In the genomic region with DNA sequence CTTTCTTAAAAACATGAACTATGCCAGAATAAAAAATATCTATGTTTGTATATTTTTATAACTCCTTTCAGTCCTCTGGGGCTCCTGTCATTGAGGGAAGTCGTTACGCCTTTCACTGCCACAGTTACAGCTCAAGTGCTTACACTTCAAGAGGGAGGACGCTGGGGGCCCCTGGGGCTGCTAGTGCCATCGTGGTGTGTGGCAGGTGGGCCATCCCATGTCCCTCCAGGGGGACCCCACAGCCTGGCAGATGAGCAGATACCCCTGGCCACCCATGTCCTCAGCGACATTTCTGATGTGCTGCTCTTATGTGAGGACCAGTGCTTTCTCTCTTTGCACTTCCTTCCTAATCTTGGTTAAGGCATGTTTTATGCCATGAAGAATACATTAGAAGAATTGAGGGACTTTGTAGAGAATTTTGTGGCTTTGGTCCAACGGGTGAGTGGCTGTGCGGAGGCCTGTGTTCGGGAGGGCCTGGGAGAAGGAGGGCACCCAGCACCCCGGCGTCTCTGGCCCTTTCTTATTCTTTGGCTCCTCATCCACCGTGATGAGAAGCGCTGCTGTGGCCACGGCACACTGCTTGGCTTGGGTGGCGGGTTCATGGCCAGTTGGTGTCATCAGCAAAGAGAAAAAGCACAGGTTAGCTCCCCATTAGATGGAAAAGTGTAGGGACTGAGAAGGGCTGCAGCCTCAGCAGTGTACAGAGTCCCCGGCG, we compare ENCODE assay signal across 1 cellular context.
TF ChIP-seq lines count a peak whose summit lies in the region.

No MANE protein-coding gene starts in this region.

TF ChIP-seq in GM23338, 12 proteins besides CTCF, POLR2A, EP300 and RAD21:
- TF ChIP-seq ZNF114 (CRISPR knock-in tag; IDR thresholded peaks at IDR 0.05) (no peak), STAT1 (IDR thresholded peaks at IDR 0.05; ENCODE audit: unreplicated experiment) (no peak), CREB1 (CRISPR knock-in tag; IDR thresholded peaks at IDR 0.05; ENCODE audit: low read depth) (no peak), ZNF331 (CRISPR knock-in tag; IDR thresholded peaks at IDR 0.05; ENCODE audit: low read depth) (no peak), POLR2AphosphoS5 (IDR thresholded peaks at IDR 0.05; ENCODE audit: low read depth) (no peak), EZH2phosphoT487 (IDR thresholded peaks at IDR 0.05; ENCODE audit: unreplicated experiment) (no peak), JUNB (IDR thresholded peaks at IDR 0.05; ENCODE audit: unreplicated experiment) (no peak), EZH2 (IDR thresholded peaks at IDR 0.05; ENCODE audit: low read depth, unreplicated experiment) (no peak), NANOG (IDR thresholded peaks at IDR 0.05; ENCODE audit: borderline replicate concordance) (no peak)
- TF ChIP-seq, protein P1, sequence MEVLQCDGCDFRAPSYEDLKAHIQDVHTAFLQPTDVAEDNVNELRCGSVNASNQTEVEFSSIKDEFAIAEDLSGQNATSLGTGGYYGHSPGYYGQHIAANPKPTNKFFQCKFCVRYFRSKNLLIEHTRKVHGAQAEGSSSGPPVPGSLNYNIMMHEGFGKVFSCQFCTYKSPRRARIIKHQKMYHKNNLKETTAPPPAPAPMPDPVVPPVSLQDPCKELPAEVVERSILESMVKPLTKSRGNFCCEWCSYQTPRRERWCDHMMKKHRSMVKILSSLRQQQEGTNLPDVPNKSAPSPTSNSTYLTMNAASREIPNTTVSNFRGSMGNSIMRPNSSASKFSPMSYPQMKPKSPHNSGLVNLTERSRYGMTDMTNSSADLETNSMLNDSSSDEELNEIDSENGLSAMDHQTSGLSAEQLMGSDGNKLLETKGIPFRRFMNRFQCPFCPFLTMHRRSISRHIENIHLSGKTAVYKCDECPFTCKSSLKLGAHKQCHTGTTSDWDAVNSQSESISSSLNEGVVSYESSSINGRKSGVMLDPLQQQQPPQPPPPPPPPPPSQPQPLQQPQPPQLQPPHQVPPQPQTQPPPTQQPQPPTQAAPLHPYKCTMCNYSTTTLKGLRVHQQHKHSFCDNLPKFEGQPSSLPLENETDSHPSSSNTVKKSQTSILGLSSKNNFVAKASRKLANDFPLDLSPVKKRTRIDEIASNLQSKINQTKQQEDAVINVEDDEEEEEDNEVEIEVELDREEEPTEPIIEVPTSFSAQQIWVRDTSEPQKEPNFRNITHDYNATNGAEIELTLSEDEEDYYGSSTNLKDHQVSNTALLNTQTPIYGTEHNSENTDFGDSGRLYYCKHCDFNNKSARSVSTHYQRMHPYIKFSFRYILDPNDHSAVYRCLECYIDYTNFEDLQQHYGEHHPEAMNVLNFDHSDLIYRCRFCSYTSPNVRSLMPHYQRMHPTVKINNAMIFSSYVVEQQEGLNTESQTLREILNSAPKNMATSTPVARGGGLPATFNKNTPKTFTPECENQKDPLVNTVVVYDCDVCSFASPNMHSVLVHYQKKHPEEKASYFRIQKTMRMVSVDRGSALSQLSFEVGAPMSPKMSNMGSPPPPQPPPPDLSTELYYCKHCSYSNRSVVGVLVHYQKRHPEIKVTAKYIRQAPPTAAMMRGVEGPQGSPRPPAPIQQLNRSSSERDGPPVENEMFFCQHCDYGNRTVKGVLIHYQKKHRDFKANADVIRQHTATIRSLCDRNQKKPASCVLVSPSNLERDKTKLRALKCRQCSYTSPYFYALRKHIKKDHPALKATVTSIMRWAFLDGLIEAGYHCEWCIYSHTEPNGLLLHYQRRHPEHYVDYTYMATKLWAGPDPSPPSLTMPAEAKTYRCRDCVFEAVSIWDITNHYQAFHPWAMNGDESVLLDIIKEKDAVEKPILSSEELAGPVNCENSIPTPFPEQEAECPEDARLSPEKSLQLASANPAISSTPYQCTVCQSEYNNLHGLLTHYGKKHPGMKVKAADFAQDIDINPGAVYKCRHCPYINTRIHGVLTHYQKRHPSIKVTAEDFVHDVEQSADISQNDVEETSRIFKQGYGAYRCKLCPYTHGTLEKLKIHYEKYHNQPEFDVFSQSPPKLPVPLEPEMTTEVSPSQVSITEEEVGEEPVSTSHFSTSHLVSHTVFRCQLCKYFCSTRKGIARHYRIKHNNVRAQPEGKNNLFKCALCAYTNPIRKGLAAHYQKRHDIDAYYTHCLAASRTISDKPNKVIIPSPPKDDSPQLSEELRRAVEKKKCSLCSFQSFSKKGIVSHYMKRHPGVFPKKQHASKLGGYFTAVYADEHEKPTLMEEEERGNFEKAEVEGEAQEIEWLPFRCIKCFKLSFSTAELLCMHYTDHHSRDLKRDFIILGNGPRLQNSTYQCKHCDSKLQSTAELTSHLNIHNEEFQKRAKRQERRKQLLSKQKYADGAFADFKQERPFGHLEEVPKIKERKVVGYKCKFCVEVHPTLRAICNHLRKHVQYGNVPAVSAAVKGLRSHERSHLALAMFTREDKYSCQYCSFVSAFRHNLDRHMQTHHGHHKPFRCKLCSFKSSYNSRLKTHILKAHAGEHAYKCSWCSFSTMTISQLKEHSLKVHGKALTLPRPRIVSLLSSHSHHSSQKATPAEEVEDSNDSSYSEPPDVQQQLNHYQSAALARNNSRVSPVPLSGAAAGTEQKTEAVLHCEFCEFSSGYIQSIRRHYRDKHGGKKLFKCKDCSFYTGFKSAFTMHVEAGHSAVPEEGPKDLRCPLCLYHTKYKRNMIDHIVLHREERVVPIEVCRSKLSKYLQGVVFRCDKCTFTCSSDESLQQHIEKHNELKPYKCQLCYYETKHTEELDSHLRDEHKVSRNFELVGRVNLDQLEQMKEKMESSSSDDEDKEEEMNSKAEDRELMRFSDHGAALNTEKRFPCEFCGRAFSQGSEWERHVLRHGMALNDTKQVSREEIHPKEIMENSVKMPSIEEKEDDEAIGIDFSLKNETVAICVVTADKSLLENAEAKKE (CRISPR knock-in tag; IDR thresholded peaks at IDR 0.05), result no peak
- TF ChIP-seq, protein P2, sequence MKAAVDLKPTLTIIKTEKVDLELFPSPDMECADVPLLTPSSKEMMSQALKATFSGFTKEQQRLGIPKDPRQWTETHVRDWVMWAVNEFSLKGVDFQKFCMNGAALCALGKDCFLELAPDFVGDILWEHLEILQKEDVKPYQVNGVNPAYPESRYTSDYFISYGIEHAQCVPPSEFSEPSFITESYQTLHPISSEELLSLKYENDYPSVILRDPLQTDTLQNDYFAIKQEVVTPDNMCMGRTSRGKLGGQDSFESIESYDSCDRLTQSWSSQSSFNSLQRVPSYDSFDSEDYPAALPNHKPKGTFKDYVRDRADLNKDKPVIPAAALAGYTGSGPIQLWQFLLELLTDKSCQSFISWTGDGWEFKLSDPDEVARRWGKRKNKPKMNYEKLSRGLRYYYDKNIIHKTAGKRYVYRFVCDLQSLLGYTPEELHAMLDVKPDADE (IDR thresholded peaks at IDR 0.05), result no peak
- TF ChIP-seq, protein P3, sequence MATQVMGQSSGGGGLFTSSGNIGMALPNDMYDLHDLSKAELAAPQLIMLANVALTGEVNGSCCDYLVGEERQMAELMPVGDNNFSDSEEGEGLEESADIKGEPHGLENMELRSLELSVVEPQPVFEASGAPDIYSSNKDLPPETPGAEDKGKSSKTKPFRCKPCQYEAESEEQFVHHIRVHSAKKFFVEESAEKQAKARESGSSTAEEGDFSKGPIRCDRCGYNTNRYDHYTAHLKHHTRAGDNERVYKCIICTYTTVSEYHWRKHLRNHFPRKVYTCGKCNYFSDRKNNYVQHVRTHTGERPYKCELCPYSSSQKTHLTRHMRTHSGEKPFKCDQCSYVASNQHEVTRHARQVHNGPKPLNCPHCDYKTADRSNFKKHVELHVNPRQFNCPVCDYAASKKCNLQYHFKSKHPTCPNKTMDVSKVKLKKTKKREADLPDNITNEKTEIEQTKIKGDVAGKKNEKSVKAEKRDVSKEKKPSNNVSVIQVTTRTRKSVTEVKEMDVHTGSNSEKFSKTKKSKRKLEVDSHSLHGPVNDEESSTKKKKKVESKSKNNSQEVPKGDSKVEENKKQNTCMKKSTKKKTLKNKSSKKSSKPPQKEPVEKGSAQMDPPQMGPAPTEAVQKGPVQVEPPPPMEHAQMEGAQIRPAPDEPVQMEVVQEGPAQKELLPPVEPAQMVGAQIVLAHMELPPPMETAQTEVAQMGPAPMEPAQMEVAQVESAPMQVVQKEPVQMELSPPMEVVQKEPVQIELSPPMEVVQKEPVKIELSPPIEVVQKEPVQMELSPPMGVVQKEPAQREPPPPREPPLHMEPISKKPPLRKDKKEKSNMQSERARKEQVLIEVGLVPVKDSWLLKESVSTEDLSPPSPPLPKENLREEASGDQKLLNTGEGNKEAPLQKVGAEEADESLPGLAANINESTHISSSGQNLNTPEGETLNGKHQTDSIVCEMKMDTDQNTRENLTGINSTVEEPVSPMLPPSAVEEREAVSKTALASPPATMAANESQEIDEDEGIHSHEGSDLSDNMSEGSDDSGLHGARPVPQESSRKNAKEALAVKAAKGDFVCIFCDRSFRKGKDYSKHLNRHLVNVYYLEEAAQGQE (IDR thresholded peaks at IDR 0.05; ENCODE audit: unreplicated experiment), result no peak
